Comparison of ENCODE assay signal across 1 cellular context in genomic region chr12:22264380-22264779, GRCh38.
TF ChIP-seq lines count a peak whose summit lies in the region.

No MANE protein-coding gene starts in this region.

TF ChIP-seq in GM23338, 12 proteins besides CTCF, POLR2A, EP300 and RAD21 (continued from another document):
- TF ChIP-seq REST (IDR thresholded peaks at IDR 0.05; ENCODE audit: unreplicated experiment) (no peak), CREB1 (CRISPR knock-in tag; IDR thresholded peaks at IDR 0.05; ENCODE audit: low read depth) (no peak), ETS1 (IDR thresholded peaks at IDR 0.05) (no peak)
